1 cellular context compared by ENCODE assay signal in genomic region chr2:8407332-8407731, GRCh38.
TF ChIP-seq lines count a peak whose summit lies in the region.

No MANE protein-coding gene starts in this region.

TF ChIP-seq in GM23338, 12 proteins besides CTCF, POLR2A, EP300 and RAD21 (continued from another document):
- TF ChIP-seq STAT1 (IDR thresholded peaks at IDR 0.05; ENCODE audit: unreplicated experiment) (no peak), ZNF462 (CRISPR knock-in tag; IDR thresholded peaks at IDR 0.05) (no peak), NANOG (IDR thresholded peaks at IDR 0.05; ENCODE audit: borderline replicate concordance) (no peak), CREB1 (CRISPR knock-in tag; IDR thresholded peaks at IDR 0.05; ENCODE audit: low read depth) (no peak), REST (IDR thresholded peaks at IDR 0.05; ENCODE audit: unreplicated experiment) (no peak), EZH2phosphoT487 (IDR thresholded peaks at IDR 0.05; ENCODE audit: unreplicated experiment) (no peak)
